1 cellular context compared by ENCODE assay signal in the genomic region with DNA sequence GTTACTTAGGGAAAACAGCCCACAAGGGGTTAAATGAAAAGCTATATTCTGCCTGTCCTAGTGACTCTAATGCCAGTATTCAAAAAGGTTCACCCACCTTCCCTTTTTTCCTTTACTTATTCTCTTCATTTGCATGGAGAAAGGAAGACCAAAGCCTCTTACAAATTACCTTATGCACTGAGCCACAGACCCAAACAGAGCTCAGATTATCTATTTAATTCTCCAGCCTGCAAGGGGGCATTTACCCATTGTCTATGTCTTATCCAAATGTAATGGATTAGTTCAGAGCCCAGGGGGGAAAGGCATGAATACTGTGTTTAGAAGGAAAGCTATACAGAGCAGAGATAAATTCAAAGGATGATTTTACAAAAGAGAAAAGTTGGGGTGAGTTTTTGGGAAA.
TF ChIP-seq lines count a peak whose summit lies in the region.

No MANE protein-coding gene starts in this region.

TF ChIP-seq in GM23338, 12 proteins besides CTCF, POLR2A, EP300 and RAD21:
- TF ChIP-seq, protein P1, sequence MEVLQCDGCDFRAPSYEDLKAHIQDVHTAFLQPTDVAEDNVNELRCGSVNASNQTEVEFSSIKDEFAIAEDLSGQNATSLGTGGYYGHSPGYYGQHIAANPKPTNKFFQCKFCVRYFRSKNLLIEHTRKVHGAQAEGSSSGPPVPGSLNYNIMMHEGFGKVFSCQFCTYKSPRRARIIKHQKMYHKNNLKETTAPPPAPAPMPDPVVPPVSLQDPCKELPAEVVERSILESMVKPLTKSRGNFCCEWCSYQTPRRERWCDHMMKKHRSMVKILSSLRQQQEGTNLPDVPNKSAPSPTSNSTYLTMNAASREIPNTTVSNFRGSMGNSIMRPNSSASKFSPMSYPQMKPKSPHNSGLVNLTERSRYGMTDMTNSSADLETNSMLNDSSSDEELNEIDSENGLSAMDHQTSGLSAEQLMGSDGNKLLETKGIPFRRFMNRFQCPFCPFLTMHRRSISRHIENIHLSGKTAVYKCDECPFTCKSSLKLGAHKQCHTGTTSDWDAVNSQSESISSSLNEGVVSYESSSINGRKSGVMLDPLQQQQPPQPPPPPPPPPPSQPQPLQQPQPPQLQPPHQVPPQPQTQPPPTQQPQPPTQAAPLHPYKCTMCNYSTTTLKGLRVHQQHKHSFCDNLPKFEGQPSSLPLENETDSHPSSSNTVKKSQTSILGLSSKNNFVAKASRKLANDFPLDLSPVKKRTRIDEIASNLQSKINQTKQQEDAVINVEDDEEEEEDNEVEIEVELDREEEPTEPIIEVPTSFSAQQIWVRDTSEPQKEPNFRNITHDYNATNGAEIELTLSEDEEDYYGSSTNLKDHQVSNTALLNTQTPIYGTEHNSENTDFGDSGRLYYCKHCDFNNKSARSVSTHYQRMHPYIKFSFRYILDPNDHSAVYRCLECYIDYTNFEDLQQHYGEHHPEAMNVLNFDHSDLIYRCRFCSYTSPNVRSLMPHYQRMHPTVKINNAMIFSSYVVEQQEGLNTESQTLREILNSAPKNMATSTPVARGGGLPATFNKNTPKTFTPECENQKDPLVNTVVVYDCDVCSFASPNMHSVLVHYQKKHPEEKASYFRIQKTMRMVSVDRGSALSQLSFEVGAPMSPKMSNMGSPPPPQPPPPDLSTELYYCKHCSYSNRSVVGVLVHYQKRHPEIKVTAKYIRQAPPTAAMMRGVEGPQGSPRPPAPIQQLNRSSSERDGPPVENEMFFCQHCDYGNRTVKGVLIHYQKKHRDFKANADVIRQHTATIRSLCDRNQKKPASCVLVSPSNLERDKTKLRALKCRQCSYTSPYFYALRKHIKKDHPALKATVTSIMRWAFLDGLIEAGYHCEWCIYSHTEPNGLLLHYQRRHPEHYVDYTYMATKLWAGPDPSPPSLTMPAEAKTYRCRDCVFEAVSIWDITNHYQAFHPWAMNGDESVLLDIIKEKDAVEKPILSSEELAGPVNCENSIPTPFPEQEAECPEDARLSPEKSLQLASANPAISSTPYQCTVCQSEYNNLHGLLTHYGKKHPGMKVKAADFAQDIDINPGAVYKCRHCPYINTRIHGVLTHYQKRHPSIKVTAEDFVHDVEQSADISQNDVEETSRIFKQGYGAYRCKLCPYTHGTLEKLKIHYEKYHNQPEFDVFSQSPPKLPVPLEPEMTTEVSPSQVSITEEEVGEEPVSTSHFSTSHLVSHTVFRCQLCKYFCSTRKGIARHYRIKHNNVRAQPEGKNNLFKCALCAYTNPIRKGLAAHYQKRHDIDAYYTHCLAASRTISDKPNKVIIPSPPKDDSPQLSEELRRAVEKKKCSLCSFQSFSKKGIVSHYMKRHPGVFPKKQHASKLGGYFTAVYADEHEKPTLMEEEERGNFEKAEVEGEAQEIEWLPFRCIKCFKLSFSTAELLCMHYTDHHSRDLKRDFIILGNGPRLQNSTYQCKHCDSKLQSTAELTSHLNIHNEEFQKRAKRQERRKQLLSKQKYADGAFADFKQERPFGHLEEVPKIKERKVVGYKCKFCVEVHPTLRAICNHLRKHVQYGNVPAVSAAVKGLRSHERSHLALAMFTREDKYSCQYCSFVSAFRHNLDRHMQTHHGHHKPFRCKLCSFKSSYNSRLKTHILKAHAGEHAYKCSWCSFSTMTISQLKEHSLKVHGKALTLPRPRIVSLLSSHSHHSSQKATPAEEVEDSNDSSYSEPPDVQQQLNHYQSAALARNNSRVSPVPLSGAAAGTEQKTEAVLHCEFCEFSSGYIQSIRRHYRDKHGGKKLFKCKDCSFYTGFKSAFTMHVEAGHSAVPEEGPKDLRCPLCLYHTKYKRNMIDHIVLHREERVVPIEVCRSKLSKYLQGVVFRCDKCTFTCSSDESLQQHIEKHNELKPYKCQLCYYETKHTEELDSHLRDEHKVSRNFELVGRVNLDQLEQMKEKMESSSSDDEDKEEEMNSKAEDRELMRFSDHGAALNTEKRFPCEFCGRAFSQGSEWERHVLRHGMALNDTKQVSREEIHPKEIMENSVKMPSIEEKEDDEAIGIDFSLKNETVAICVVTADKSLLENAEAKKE (CRISPR knock-in tag; IDR thresholded peaks at IDR 0.05) = no peak
- TF ChIP-seq ZNF114 (CRISPR knock-in tag; IDR thresholded peaks at IDR 0.05) (no peak), EZH2phosphoT487 (IDR thresholded peaks at IDR 0.05; ENCODE audit: unreplicated experiment) (no peak), ZNF331 (CRISPR knock-in tag; IDR thresholded peaks at IDR 0.05; ENCODE audit: low read depth) (no peak), EZH2 (IDR thresholded peaks at IDR 0.05; ENCODE audit: low read depth, unreplicated experiment) (no peak), STAT1 (IDR thresholded peaks at IDR 0.05; ENCODE audit: unreplicated experiment) (no peak), CREB1 (CRISPR knock-in tag; IDR thresholded peaks at IDR 0.05; ENCODE audit: low read depth) (no peak), POLR2AphosphoS5 (IDR thresholded peaks at IDR 0.05; ENCODE audit: low read depth) (no peak), JUNB (IDR thresholded peaks at IDR 0.05; ENCODE audit: unreplicated experiment) (no peak), NANOG (IDR thresholded peaks at IDR 0.05; ENCODE audit: borderline replicate concordance) (no peak)
- TF ChIP-seq, protein P2, sequence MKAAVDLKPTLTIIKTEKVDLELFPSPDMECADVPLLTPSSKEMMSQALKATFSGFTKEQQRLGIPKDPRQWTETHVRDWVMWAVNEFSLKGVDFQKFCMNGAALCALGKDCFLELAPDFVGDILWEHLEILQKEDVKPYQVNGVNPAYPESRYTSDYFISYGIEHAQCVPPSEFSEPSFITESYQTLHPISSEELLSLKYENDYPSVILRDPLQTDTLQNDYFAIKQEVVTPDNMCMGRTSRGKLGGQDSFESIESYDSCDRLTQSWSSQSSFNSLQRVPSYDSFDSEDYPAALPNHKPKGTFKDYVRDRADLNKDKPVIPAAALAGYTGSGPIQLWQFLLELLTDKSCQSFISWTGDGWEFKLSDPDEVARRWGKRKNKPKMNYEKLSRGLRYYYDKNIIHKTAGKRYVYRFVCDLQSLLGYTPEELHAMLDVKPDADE (IDR thresholded peaks at IDR 0.05) = no peak
- TF ChIP-seq, protein P3, sequence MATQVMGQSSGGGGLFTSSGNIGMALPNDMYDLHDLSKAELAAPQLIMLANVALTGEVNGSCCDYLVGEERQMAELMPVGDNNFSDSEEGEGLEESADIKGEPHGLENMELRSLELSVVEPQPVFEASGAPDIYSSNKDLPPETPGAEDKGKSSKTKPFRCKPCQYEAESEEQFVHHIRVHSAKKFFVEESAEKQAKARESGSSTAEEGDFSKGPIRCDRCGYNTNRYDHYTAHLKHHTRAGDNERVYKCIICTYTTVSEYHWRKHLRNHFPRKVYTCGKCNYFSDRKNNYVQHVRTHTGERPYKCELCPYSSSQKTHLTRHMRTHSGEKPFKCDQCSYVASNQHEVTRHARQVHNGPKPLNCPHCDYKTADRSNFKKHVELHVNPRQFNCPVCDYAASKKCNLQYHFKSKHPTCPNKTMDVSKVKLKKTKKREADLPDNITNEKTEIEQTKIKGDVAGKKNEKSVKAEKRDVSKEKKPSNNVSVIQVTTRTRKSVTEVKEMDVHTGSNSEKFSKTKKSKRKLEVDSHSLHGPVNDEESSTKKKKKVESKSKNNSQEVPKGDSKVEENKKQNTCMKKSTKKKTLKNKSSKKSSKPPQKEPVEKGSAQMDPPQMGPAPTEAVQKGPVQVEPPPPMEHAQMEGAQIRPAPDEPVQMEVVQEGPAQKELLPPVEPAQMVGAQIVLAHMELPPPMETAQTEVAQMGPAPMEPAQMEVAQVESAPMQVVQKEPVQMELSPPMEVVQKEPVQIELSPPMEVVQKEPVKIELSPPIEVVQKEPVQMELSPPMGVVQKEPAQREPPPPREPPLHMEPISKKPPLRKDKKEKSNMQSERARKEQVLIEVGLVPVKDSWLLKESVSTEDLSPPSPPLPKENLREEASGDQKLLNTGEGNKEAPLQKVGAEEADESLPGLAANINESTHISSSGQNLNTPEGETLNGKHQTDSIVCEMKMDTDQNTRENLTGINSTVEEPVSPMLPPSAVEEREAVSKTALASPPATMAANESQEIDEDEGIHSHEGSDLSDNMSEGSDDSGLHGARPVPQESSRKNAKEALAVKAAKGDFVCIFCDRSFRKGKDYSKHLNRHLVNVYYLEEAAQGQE (IDR thresholded peaks at IDR 0.05; ENCODE audit: unreplicated experiment) = no peak
